8 cellular contexts compared by ENCODE assay signal in genomic region chr9:113056191-113057106, GRCh38. TPM values are rescaled to one million over a fixed set of nuclear protein-coding genes. Genes with fewer than 3 reads are reported as not detected.
DNase-seq lines count a peak whose midpoint lies in the region; ATAC-seq and TF ChIP-seq lines count a peak whose summit lies in the region.

ZFP37 (minus strand) TSS chr9:113056724; CDS start chr9:113056688, 36 bp downstream.

- peaks cover 5% of the 10 kb centered on the region for H3K79me2 ChIP-seq in ACC112 (ENCODE audit: control insufficient read depth, insufficient read depth, low read length, unreplicated experiment)

- H2AFZ ChIP-seq in ACC112 (ENCODE audit: low read length, unreplicated experiment) = peak within 1 kb of the TSS; percentile 96

- peak within 1 kb of the TSS; percentile 64 for H3K27ac ChIP-seq in ACC112 (ENCODE audit: low read depth, low read length)

- intact Hi-C loops in activated T-helper 2 cell treated with anti-CD3 and anti-CD28 coated beads, Interferon-gamma antibody, Interleukin-2, Interleukin-4, amounts not matched to agents 10 μg/mL and 5 μg/mL and 100 μg/mL, durations not matched to agents 14 hours and 24 hours and 36 hours (cut with micrococcal nuclease) = no loop called here

- peaks cover 16% of the 10 kb centered on the region for H3K27me3 ChIP-seq in ACC112 (ENCODE audit: insufficient read depth, low read length)

- peak; percentile 10 for DNase-seq in OCI-M2 (lab: John Stamatoyannopoulos, UW; ENCODE audit: unreplicated experiment)
- DNase-seq in activated T-helper 2 cell treated with anti-CD3 and anti-CD28 coated beads, Interferon-gamma antibody, Interleukin-2, Interleukin-4, amounts not matched to agents 10 μg/mL and 5 μg/mL and 100 μg/mL, durations not matched to agents 14 hours and 24 hours and 36 hours (ENCODE audit: low spot score) = peak; percentile 49
- DNase-seq in fibroblast of pulmonary artery (ENCODE audit: low read depth) = peak; percentile 97
- DNase-seq in naive B cell = peak; percentile 63
- DNase-seq in stimulated activated CD8-positive, alpha-beta memory T cell treated with anti-CD3 and anti-CD28 coated beads, Interleukin-7, amount 100 ng/mL, for 4 hours (ENCODE audit: low read depth in 2 of 2) = peak; percentile 43 to 64

- peaks cover 2% of the 10 kb centered on the region for H3K4me1 ChIP-seq in ACC112 (ENCODE audit: control insufficient read depth, insufficient read depth, low read length, unreplicated experiment)

- ATAC-seq in GM19324 (IDR thresholded peaks at IDR 0.05; ENCODE audit: low FRiP score, unreplicated experiment) (peak; percentile 98), HG03575 (IDR thresholded peaks at IDR 0.05; ENCODE audit: extremely low read depth, insufficient number of reproducible peaks, low FRiP score, unreplicated experiment) (peak; percentile 80), naive B cell (ENCODE audit: low read depth in 2 of 2) (peak; percentile 86 to 93)

- peaks cover 13% of the 10 kb centered on the region for H3K9me3 Mint-ChIP-seq in activated T-helper 2 cell treated with anti-CD3 and anti-CD28 coated beads, Interferon-gamma antibody, Interleukin-2, Interleukin-4, amounts not matched to agents 10 μg/mL and 5 μg/mL and 100 μg/mL, durations not matched to agents 14 hours and 24 hours and 36 hours
- peaks cover 0 to 19% (median 12%) of the 10 kb centered on the region in 7 donors for H3K9me3 Mint-ChIP-seq in naive B cell

- TF ChIP-seq CTCF in fibroblast of pulmonary artery (IDR thresholded peaks at IDR 0.05; ENCODE audit: low read length, missing control alignments) = no peak

- H3K4me1 Mint-ChIP-seq in activated T-helper 2 cell treated with anti-CD3 and anti-CD28 coated beads, Interferon-gamma antibody, Interleukin-2, Interleukin-4, amounts not matched to agents 10 μg/mL and 5 μg/mL and 100 μg/mL, durations not matched to agents 14 hours and 24 hours and 36 hours (ENCODE audit: low read depth) = no peaks in the 10 kb centered on the region
- peaks cover 0 to 7% (median 0%) of the 10 kb centered on the region in 3 donors for H3K4me1 Mint-ChIP-seq in naive B cell

- H3K4me3 ChIP-seq in ACC112 (ENCODE audit: low read depth, low read length) (peak within 1 kb of the TSS; percentile 91), fibroblast of pulmonary artery (replicated peaks; ENCODE audit: low read depth, low read length) (peak within 1 kb of the TSS; percentile 92)

- no peaks in the 10 kb centered on the region; the same call in 1 of the 2 replicates for H3K36me3 ChIP-seq in ACC112 (ENCODE audit: insufficient read depth, low read length)

- no peak within 1 kb of the TSS for H3K4me3 Mint-ChIP-seq in activated T-helper 2 cell treated with anti-CD3 and anti-CD28 coated beads, Interferon-gamma antibody, Interleukin-2, Interleukin-4, amounts not matched to agents 10 μg/mL and 5 μg/mL and 100 μg/mL, durations not matched to agents 14 hours and 24 hours and 36 hours (ENCODE audit: low read depth)
- H3K4me3 Mint-ChIP-seq in naive B cell = no peak within 1 kb of the TSS

- H3K27ac Mint-ChIP-seq in activated T-helper 2 cell treated with anti-CD3 and anti-CD28 coated beads, Interferon-gamma antibody, Interleukin-2, Interleukin-4, amounts not matched to agents 10 μg/mL and 5 μg/mL and 100 μg/mL, durations not matched to agents 14 hours and 24 hours and 36 hours = no peak within 1 kb of the TSS
- no peak within 1 kb of the TSS for H3K27ac Mint-ChIP-seq in naive B cell

- peaks cover 2% of the 10 kb centered on the region for H3K27me3 Mint-ChIP-seq in activated T-helper 2 cell treated with anti-CD3 and anti-CD28 coated beads, Interferon-gamma antibody, Interleukin-2, Interleukin-4, amounts not matched to agents 10 μg/mL and 5 μg/mL and 100 μg/mL, durations not matched to agents 14 hours and 24 hours and 36 hours (ENCODE audit: low read depth)
- peaks cover 9 to 14% (median 11%) of the 10 kb centered on the region in 3 donors for H3K27me3 Mint-ChIP-seq in naive B cell

- peaks cover 5% of the 10 kb centered on the region for H3K36me3 Mint-ChIP-seq in activated T-helper 2 cell treated with anti-CD3 and anti-CD28 coated beads, Interferon-gamma antibody, Interleukin-2, Interleukin-4, amounts not matched to agents 10 μg/mL and 5 μg/mL and 100 μg/mL, durations not matched to agents 14 hours and 24 hours and 36 hours (ENCODE audit: low read depth)
- H3K36me3 Mint-ChIP-seq in naive B cell = peaks cover 11 to 12% of the 10 kb centered on the region in 2 donors

RNA-seq across cellular contexts. Expression of gene ZFP37, which starts in this region (rescaled TPM):
- 0.21 and 0.30 TPM in 2 replicates for total RNA-seq in activated T-helper 2 cell treated with anti-CD3 and anti-CD28 coated beads, Interferon-gamma antibody, Interleukin-2, Interleukin-4, amounts not matched to agents 10 μg/mL and 5 μg/mL and 100 μg/mL, durations not matched to agents 14 hours and 24 hours and 36 hours
- 1 to 10 TPM in 5 of 6 donors, under 1 TPM in 1; 0.73 to 2.9 (median 1.8) TPM for polyA plus RNA-seq in naive B cell (ENCODE audit: low read depth in 6 of 6)

Comparison
In these comparisons a context has a peak if more than half of its experiments do, and no peak if none do; other contexts are left out.
1. Peak in every context shown above with its lines: DNase-seq, ATAC-seq, H3K4me3 ChIP-seq and H3K27ac ChIP-seq.
2. Peak in DNase-seq in activated T-helper 2 cell treated with anti-CD3 and anti-CD28 coated beads, Interferon-gamma antibody, Interleukin-2, Interleukin-4, amounts not matched to agents 10 μg/mL and 5 μg/mL and 100 μg/mL, durations not matched to agents 14 hours and 24 hours and 36 hours; RNA of the gene not detected or under 1 TPM.
3. DNase-seq: peak in every context shown above with its lines; median percentile 97 in fibroblast of pulmonary artery; 63 in naive B cell; 54 in stimulated activated CD8-positive, alpha-beta memory T cell treated with anti-CD3 and anti-CD28 coated beads, Interleukin-7, amount 100 ng/mL, for 4 hours; 49 in activated T-helper 2 cell treated with anti-CD3 and anti-CD28 coated beads, Interferon-gamma antibody, Interleukin-2, Interleukin-4, amounts not matched to agents 10 μg/mL and 5 μg/mL and 100 μg/mL, durations not matched to agents 14 hours and 24 hours and 36 hours; 10 in OCI-M2.